In genomic region chr6:30802731-30803130, GRCh38 we compare ENCODE assay signal across 17 cellular contexts.
"Had no signal": no experiment of that assay in that cellular context is flagged by ENCODE, and none has a peak within 500 bp of the region (broad histone marks: within the 10 kb centered on the region; RNA-seq: fewer than 3 reads in every experiment).

No MANE protein-coding gene starts in this region.

- H3K4me3 Mint-ChIP-seq: activated naive CD4-positive, alpha-beta T cell treated with anti-CD3 and anti-CD28 coated beads for 36 hours; brain; endodermal cell; nephron progenitor cell; T-helper 1 cell treated with Interleukin-12 subunit alpha and Interleukin-12 subunit beta and Interleukin-4 antibody, amounts not matched to agents 30 μg/mL and 1 μg/mL, for 36 hours had no signal

- DNase-seq: activated CD4-positive, alpha-beta T cell treated with anti-CD3 and anti-CD28 coated beads, Interleukin-2, amount 50 U/mL, for 48 hours; activated CD4-positive, CD25-positive, alpha-beta regulatory T cell; activated CD8-positive, alpha-beta memory T cell treated with anti-CD3 and anti-CD28 coated beads, Interleukin-2, amount 50 U/mL, for 48 hours; activated naive CD4-positive, alpha-beta T cell treated with anti-CD3 and anti-CD28 coated beads for 36 hours; amygdala; cerebellar nuclear complex; endodermal cell; left cardiac atrium; lower lobe of right lung; nephron progenitor cell; stimulated activated CD4-positive, alpha-beta T cell treated with anti-CD3 and anti-CD28 coated beads, Interleukin-12 subunit alpha, Interleukin-12 subunit beta, amount 100 ng/mL, for 4 hours; stimulated activated naive CD4-positive, alpha-beta T cell treated with Interleukin-2 at 50 U/mL for 16 hours had no signal

- H3K27me3 ChIP-seq: esophagus muscularis mucosa had no signal

- H3K36me3 Mint-ChIP-seq: brain had no signal

- H3K9me3 ChIP-seq: esophagus muscularis mucosa, lower lobe of right lung had no signal

- ATAC-seq: left cardiac atrium, lower lobe of right lung had no signal

- H3K36me3 ChIP-seq: esophagus muscularis mucosa, lower lobe of right lung had no signal

- H3K27ac ChIP-seq: esophagus muscularis mucosa, lower lobe of right lung had no signal

- H3K4me1 Mint-ChIP-seq: endodermal cell had no signal

- H3K4me3 ChIP-seq: esophagus muscularis mucosa, lower lobe of right lung had no signal

- H3K9me3 Mint-ChIP-seq: activated naive CD4-positive, alpha-beta T cell treated with anti-CD3 and anti-CD28 coated beads for 36 hours; brain; immature natural killer cell; nephron progenitor cell had no signal

- H3K27ac Mint-ChIP-seq: activated naive CD4-positive, alpha-beta T cell treated with anti-CD3 and anti-CD28 coated beads for 36 hours; brain; endodermal cell; nephron progenitor cell; T-helper 1 cell treated with Interleukin-12 subunit alpha and Interleukin-12 subunit beta and Interleukin-4 antibody, amounts not matched to agents 30 μg/mL and 1 μg/mL, for 36 hours had no signal

- FAIRE-seq: TTC549 had no signal
